Comparison of ENCODE assay signal across 1 cellular context in genomic region chr22:32204856-32205722, GRCh38.
TF ChIP-seq lines count a peak whose summit lies in the region.

Gene RFPL2 (minus strand): TSS chr22:32205073. CDS start chr22:32202451, 2,622 bp downstream.

TF ChIP-seq in HepG2, 621 proteins besides CTCF, POLR2A, EP300 and RAD21 (continued from another document and continues in another):
- TF ChIP-seq HBP1 (CRISPR knock-in tag; IDR thresholded peaks at IDR 0.05; ENCODE audit: low read depth) = no peak
- no peak for TF ChIP-seq RERE (CRISPR knock-in tag; IDR thresholded peaks at IDR 0.05; ENCODE audit: low read depth)
- TF ChIP-seq ZFX (CRISPR knock-in tag; IDR thresholded peaks at IDR 0.05; ENCODE audit: low read depth) = peak; percentile 55
- peak; percentile 40; the same call in 1 of the 2 replicates for TF ChIP-seq POLR2G (IDR thresholded peaks at IDR 0.05; ENCODE audit: low read depth, low read length)
- TF ChIP-seq, protein P1, sequence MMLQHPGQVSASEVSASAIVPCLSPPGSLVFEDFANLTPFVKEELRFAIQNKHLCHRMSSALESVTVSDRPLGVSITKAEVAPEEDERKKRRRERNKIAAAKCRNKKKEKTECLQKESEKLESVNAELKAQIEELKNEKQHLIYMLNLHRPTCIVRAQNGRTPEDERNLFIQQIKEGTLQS (CRISPR knock-in tag; IDR thresholded peaks at IDR 0.05) = 0 out of 2 replicates have a peak, but pooled peaks have one; percentile 26
- TF ChIP-seq, protein P2, sequence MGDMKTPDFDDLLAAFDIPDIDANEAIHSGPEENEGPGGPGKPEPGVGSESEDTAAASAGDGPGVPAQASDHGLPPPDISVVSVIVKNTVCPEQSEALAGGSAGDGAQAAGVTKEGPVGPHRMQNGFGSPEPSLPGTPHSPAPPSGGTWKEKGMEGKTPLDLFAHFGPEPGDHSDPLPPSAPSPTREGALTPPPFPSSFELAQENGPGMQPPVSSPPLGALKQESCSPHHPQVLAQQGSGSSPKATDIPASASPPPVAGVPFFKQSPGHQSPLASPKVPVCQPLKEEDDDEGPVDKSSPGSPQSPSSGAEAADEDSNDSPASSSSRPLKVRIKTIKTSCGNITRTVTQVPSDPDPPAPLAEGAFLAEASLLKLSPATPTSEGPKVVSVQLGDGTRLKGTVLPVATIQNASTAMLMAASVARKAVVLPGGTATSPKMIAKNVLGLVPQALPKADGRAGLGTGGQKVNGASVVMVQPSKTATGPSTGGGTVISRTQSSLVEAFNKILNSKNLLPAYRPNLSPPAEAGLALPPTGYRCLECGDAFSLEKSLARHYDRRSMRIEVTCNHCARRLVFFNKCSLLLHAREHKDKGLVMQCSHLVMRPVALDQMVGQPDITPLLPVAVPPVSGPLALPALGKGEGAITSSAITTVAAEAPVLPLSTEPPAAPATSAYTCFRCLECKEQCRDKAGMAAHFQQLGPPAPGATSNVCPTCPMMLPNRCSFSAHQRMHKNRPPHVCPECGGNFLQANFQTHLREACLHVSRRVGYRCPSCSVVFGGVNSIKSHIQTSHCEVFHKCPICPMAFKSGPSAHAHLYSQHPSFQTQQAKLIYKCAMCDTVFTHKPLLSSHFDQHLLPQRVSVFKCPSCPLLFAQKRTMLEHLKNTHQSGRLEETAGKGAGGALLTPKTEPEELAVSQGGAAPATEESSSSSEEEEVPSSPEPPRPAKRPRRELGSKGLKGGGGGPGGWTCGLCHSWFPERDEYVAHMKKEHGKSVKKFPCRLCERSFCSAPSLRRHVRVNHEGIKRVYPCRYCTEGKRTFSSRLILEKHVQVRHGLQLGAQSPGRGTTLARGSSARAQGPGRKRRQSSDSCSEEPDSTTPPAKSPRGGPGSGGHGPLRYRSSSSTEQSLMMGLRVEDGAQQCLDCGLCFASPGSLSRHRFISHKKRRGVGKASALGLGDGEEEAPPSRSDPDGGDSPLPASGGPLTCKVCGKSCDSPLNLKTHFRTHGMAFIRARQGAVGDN (CRISPR knock-in tag; IDR thresholded peaks at IDR 0.05) = peak; percentile 88
- 0 out of 2 replicates have a peak, but pooled peaks have one; percentile 30 for TF ChIP-seq ZNF616 (CRISPR knock-in tag; IDR thresholded peaks at IDR 0.05; ENCODE audit: low read depth)
- TF ChIP-seq XRCC5 (optimal IDR thresholded peaks at IDR 0.05; ENCODE audit: low read length) = peak; percentile 34
- TF ChIP-seq RNF2 (conservative IDR thresholded peaks at IDR 0.05; ENCODE audit: low read depth) = 0 out of 2 replicates have a peak, but pooled peaks have one; percentile 27
- TF ChIP-seq MXI1 (IDR thresholded peaks at IDR 0.05; ENCODE audit: borderline replicate concordance, low read depth, low read length) = peak; percentile 32; the same call in 1 of the 3 replicates
- peak; percentile 29 for TF ChIP-seq SALL1 (CRISPR knock-in tag; IDR thresholded peaks at IDR 0.05)
- TF ChIP-seq MAZ (IDR thresholded peaks at IDR 0.05; ENCODE audit: borderline replicate concordance, low read depth, low read length) = no peak
- TF ChIP-seq MAZ (CRISPR knock-in tag; IDR thresholded peaks at IDR 0.05; ENCODE audit: low read depth) = no peak
- no peak for TF ChIP-seq ZNF205 (CRISPR knock-in tag; IDR thresholded peaks at IDR 0.05)
- TF ChIP-seq, protein P3, sequence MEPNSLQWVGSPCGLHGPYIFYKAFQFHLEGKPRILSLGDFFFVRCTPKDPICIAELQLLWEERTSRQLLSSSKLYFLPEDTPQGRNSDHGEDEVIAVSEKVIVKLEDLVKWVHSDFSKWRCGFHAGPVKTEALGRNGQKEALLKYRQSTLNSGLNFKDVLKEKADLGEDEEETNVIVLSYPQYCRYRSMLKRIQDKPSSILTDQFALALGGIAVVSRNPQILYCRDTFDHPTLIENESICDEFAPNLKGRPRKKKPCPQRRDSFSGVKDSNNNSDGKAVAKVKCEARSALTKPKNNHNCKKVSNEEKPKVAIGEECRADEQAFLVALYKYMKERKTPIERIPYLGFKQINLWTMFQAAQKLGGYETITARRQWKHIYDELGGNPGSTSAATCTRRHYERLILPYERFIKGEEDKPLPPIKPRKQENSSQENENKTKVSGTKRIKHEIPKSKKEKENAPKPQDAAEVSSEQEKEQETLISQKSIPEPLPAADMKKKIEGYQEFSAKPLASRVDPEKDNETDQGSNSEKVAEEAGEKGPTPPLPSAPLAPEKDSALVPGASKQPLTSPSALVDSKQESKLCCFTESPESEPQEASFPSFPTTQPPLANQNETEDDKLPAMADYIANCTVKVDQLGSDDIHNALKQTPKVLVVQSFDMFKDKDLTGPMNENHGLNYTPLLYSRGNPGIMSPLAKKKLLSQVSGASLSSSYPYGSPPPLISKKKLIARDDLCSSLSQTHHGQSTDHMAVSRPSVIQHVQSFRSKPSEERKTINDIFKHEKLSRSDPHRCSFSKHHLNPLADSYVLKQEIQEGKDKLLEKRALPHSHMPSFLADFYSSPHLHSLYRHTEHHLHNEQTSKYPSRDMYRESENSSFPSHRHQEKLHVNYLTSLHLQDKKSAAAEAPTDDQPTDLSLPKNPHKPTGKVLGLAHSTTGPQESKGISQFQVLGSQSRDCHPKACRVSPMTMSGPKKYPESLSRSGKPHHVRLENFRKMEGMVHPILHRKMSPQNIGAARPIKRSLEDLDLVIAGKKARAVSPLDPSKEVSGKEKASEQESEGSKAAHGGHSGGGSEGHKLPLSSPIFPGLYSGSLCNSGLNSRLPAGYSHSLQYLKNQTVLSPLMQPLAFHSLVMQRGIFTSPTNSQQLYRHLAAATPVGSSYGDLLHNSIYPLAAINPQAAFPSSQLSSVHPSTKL (CRISPR knock-in tag; IDR thresholded peaks at IDR 0.05) = 0 out of 2 replicates have a peak, but pooled peaks have one; percentile 12
- TF ChIP-seq ARID2 (CRISPR knock-in tag; IDR thresholded peaks at IDR 0.05; ENCODE audit: borderline replicate concordance) = no peak
- peak; percentile 53; the same call in 1 of the 2 replicates for TF ChIP-seq ZNF441 (CRISPR knock-in tag; IDR thresholded peaks at IDR 0.05; ENCODE audit: borderline replicate concordance)
- peak; percentile 50 for TF ChIP-seq ZMYM4 (CRISPR knock-in tag; IDR thresholded peaks at IDR 0.05)
- 0 out of 2 replicates have a peak, but pooled peaks have one; percentile 17 for TF ChIP-seq HDAC2 (CRISPR knock-in tag; IDR thresholded peaks at IDR 0.05)
- TF ChIP-seq ZFY (CRISPR knock-in tag; IDR thresholded peaks at IDR 0.05) = peak; percentile 42
- 0 out of 2 replicates have a peak, but pooled peaks have one; percentile 26 for TF ChIP-seq THAP11 (CRISPR knock-in tag; IDR thresholded peaks at IDR 0.05)
- 0 out of 4 replicates have a peak, but pooled peaks of 1 of the 2 experiments have one; percentile 23 for TF ChIP-seq KLF16 (CRISPR knock-in tag; IDR thresholded peaks at IDR 0.05)
- 0 out of 2 replicates have a peak, but pooled peaks have one; percentile 19 for TF ChIP-seq ZNF451 (CRISPR knock-in tag; IDR thresholded peaks at IDR 0.05)
- TF ChIP-seq LCORL (IDR thresholded peaks at IDR 0.05) = no peak
- TF ChIP-seq LCORL (CRISPR knock-in tag; IDR thresholded peaks at IDR 0.05) = 0 out of 2 replicates have a peak, but pooled peaks have one; percentile 18
- 0 out of 2 replicates have a peak, but pooled peaks have one; percentile 38 for TF ChIP-seq FOXC1 (CRISPR knock-in tag; IDR thresholded peaks at IDR 0.05; ENCODE audit: borderline replicate concordance)
- peak; percentile 58 for TF ChIP-seq HNRNPLL (IDR thresholded peaks at IDR 0.05; ENCODE audit: low read depth, low read length, poor library complexity, severe bottlenecking)
- TF ChIP-seq, protein P4, sequence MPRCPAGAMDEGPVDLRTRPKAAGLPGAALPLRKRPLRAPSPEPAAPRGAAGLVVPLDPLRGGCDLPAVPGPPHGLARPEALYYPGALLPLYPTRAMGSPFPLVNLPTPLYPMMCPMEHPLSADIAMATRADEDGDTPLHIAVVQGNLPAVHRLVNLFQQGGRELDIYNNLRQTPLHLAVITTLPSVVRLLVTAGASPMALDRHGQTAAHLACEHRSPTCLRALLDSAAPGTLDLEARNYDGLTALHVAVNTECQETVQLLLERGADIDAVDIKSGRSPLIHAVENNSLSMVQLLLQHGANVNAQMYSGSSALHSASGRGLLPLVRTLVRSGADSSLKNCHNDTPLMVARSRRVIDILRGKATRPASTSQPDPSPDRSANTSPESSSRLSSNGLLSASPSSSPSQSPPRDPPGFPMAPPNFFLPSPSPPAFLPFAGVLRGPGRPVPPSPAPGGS (CRISPR knock-in tag; IDR thresholded peaks at IDR 0.05) = no peak
- TF ChIP-seq, protein P5, sequence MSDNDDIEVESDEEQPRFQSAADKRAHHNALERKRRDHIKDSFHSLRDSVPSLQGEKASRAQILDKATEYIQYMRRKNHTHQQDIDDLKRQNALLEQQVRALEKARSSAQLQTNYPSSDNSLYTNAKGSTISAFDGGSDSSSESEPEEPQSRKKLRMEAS (IDR thresholded peaks at IDR 0.05) = peak; percentile 63; the same call in 1 of the 2 replicates
- TF ChIP-seq, protein P6, sequence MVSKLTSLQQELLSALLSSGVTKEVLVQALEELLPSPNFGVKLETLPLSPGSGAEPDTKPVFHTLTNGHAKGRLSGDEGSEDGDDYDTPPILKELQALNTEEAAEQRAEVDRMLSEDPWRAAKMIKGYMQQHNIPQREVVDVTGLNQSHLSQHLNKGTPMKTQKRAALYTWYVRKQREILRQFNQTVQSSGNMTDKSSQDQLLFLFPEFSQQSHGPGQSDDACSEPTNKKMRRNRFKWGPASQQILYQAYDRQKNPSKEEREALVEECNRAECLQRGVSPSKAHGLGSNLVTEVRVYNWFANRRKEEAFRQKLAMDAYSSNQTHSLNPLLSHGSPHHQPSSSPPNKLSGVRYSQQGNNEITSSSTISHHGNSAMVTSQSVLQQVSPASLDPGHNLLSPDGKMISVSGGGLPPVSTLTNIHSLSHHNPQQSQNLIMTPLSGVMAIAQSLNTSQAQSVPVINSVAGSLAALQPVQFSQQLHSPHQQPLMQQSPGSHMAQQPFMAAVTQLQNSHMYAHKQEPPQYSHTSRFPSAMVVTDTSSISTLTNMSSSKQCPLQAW (CRISPR knock-in tag; IDR thresholded peaks at IDR 0.05) = peak; percentile 20; the same call in 1 of the 2 replicates
- TF ChIP-seq, protein P7, sequence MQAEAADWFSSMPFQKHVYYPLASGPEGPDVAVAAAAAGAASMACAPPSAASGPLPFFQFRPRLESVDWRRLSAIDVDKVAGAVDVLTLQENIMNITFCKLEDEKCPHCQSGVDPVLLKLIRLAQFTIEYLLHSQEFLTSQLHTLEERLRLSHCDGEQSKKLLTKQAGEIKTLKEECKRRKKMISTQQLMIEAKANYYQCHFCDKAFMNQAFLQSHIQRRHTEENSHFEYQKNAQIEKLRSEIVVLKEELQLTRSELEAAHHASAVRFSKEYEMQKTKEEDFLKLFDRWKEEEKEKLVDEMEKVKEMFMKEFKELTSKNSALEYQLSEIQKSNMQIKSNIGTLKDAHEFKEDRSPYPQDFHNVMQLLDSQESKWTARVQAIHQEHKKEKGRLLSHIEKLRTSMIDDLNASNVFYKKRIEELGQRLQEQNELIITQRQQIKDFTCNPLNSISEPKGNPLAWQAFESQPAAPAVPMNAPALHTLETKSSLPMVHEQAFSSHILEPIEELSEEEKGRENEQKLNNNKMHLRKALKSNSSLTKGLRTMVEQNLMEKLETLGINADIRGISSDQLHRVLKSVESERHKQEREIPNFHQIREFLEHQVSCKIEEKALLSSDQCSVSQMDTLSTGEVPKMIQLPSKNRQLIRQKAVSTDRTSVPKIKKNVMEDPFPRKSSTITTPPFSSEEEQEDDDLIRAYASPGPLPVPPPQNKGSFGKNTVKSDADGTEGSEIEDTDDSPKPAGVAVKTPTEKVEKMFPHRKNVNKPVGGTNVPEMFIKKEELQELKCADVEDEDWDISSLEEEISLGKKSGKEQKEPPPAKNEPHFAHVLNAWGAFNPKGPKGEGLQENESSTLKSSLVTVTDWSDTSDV (CRISPR knock-in tag; IDR thresholded peaks at IDR 0.05) = no peak
- TF ChIP-seq ZNF263 (CRISPR knock-in tag; IDR thresholded peaks at IDR 0.05) = no peak
